ENCODE assay signal across 1 cellular context in the genomic region with DNA sequence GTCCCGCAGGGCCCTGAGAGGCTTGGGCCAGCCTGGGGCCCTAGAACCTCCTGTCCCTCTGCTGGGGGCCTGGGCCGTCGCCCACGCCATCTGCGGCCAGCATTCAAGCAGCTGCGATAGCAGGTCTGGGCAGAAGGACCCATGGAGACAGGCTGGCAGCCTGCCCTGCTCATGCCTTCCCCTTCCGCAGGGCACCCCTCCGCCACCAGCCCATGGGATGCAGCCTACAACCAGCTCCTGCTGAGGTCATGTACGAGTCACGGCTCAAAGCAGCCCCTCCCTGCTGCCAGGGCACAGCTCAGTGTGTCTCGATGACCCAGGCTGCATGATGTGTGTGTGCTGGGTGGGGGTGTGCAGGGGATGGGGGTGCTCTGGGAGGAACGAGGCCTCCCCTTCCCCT.
TF ChIP-seq lines count a peak whose summit lies in the region.

No MANE protein-coding gene starts in this region.

TF ChIP-seq in K562, 482 proteins besides CTCF, POLR2A, EP300 and RAD21:
- no peak for TF ChIP-seq TGIF2 (CRISPR knock-in tag; IDR thresholded peaks at IDR 0.05)
- no peak for TF ChIP-seq HMBOX1 (IDR thresholded peaks at IDR 0.05)
- TF ChIP-seq, protein P1, sequence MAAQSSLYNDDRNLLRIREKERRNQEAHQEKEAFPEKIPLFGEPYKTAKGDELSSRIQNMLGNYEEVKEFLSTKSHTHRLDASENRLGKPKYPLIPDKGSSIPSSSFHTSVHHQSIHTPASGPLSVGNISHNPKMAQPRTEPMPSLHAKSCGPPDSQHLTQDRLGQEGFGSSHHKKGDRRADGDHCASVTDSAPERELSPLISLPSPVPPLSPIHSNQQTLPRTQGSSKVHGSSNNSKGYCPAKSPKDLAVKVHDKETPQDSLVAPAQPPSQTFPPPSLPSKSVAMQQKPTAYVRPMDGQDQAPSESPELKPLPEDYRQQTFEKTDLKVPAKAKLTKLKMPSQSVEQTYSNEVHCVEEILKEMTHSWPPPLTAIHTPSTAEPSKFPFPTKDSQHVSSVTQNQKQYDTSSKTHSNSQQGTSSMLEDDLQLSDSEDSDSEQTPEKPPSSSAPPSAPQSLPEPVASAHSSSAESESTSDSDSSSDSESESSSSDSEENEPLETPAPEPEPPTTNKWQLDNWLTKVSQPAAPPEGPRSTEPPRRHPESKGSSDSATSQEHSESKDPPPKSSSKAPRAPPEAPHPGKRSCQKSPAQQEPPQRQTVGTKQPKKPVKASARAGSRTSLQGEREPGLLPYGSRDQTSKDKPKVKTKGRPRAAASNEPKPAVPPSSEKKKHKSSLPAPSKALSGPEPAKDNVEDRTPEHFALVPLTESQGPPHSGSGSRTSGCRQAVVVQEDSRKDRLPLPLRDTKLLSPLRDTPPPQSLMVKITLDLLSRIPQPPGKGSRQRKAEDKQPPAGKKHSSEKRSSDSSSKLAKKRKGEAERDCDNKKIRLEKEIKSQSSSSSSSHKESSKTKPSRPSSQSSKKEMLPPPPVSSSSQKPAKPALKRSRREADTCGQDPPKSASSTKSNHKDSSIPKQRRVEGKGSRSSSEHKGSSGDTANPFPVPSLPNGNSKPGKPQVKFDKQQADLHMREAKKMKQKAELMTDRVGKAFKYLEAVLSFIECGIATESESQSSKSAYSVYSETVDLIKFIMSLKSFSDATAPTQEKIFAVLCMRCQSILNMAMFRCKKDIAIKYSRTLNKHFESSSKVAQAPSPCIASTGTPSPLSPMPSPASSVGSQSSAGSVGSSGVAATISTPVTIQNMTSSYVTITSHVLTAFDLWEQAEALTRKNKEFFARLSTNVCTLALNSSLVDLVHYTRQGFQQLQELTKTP (IDR thresholded peaks at IDR 0.05; ENCODE audit: low read depth in 1 of 2, partially characterized antibody in 2 of 2), result no peak
- TF ChIP-seq TOE1 (IDR thresholded peaks at IDR 0.05; ENCODE audit: borderline replicate concordance), result no peak
- no peak for TF ChIP-seq TOE1 (CRISPR knock-in tag; IDR thresholded peaks at IDR 0.05; ENCODE audit: borderline replicate concordance, low read depth)
- TF ChIP-seq ARID3A (IDR thresholded peaks at IDR 0.05; ENCODE audit: borderline replicate concordance, low read depth, low read length), result no peak
- TF ChIP-seq NBN (IDR thresholded peaks at IDR 0.05; ENCODE audit: low read depth), result no peak
- no peak for TF ChIP-seq MBD1 (CRISPR knock-in tag; IDR thresholded peaks at IDR 0.05)
- no peak for TF ChIP-seq EHMT2 (IDR thresholded peaks at IDR 0.05)
- no peak for TF ChIP-seq RBM15 (IDR thresholded peaks at IDR 0.05; ENCODE audit: insufficient read depth, low read length)
- TF ChIP-seq ZFP30 (CRISPR knock-in tag; IDR thresholded peaks at IDR 0.05; ENCODE audit: borderline replicate concordance), result no peak
- TF ChIP-seq HDAC8 (tag; IDR thresholded peaks at IDR 0.05), result no peak
- TF ChIP-seq, protein P2, sequence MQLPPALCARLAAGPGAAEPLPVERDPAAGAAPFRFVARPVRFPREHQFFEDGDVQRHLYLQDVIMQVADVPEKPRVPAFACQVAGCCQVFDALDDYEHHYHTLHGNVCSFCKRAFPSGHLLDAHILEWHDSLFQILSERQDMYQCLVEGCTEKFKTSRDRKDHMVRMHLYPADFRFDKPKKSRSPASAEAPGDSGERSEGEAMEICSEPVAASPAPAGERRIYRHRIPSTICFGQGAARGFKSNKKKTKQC (CRISPR knock-in tag; IDR thresholded peaks at IDR 0.05), result no peak
- no peak for TF ChIP-seq MTF1 (CRISPR knock-in tag; IDR thresholded peaks at IDR 0.05; ENCODE audit: borderline replicate concordance)
- no peak for TF ChIP-seq BDP1 (IDR thresholded peaks at IDR 0.05; ENCODE audit: insufficient read depth, insufficient read length)
- TF ChIP-seq HMG20A (CRISPR knock-in tag; conservative IDR thresholded peaks at IDR 0.05), result no peak
